Comparison of ENCODE assay signal across 14 cellular contexts in genomic region chr5:26569241-26569928, GRCh38.
"Had no signal": no experiment of that assay in that cellular context is flagged by ENCODE, and none has a peak within 500 bp of the region (broad histone marks: within the 10 kb centered on the region; RNA-seq: fewer than 3 reads in every experiment).

No MANE protein-coding gene starts in this region.

- H3K36me3 ChIP-seq: breast epithelium, tibial nerve, vagina had no signal

- H3K9ac ChIP-seq: parathyroid adenoma had no signal

- H3K4me1 ChIP-seq: breast epithelium, parathyroid adenoma, tibial nerve had no signal

- H3K27ac ChIP-seq: breast epithelium, coronary artery, epithelial cell of prostate, parathyroid adenoma, SK-N-MC, tibial nerve, vagina had no signal

- DNase-seq: activated CD8-positive, alpha-beta memory T cell treated with anti-CD3 and anti-CD28 coated beads for 24 hours; activated CD8-positive, alpha-beta memory T cell treated with anti-CD3 and anti-CD28 coated beads, Interleukin-2, amount 50 U/mL, for 4 hours; activated naive CD4-positive, alpha-beta T cell treated with Interleukin-2 at 50 U/mL for 16 hours; activated naive CD8-positive, alpha-beta T cell treated with anti-CD3 and anti-CD28 coated beads for 36 hours; activated T-cell treated with anti-CD3 and anti-CD28 coated beads, Interleukin-2, amount 50 U/mL, for 4 hours; midbrain; stimulated activated CD4-positive, alpha-beta T cell treated with anti-CD3 and anti-CD28 coated beads, Interleukin-4, amount 100 ng/mL, for 1 hour had no signal

- H3K27me3 ChIP-seq: breast epithelium, tibial nerve, vagina had no signal

- H3K4me3 ChIP-seq: breast epithelium, coronary artery, SK-N-MC, tibial nerve, vagina had no signal

- H3K9me3 ChIP-seq: tibial nerve, vagina had no signal

- H2AFZ ChIP-seq: parathyroid adenoma had no signal
